In genomic region chr18:57801379-57802165, GRCh38 we compare ENCODE assay signal across 8 cellular contexts. TPM values are rescaled to one million over a fixed set of nuclear protein-coding genes. Genes with fewer than 3 reads are reported as not detected.
DNase-seq lines count a peak whose midpoint lies in the region; ATAC-seq and TF ChIP-seq lines count a peak whose summit lies in the region.

No MANE protein-coding gene starts in this region.

- H3K4me3 Mint-ChIP-seq in IgD-negative memory B cell: peak overlapping the region; percentile 63 to 93 (median 84)
- H3K4me3 Mint-ChIP-seq in central memory CD8-positive, alpha-beta T cell: peak overlapping the region; percentile 16
- H3K4me3 Mint-ChIP-seq in mesothelial cell of epicardium: peak overlapping the region; percentile 87

- H3K27me3 Mint-ChIP-seq in IgD-negative memory B cell (peaks cover 27% of the 10 kb centered on the region), mesothelial cell of epicardium (ENCODE audit: low read depth) (peaks cover 43% of the 10 kb centered on the region)
- H3K27me3 Mint-ChIP-seq in central memory CD8-positive, alpha-beta T cell: peaks cover 45% of the 10 kb centered on the region

- no peak for ATAC-seq in central memory CD8-positive, alpha-beta T cell (replicated peaks; ENCODE audit: extremely low read depth, poor library complexity, severe bottlenecking)
- no peak for ATAC-seq in GM21381 (IDR thresholded peaks at IDR 0.05; ENCODE audit: unreplicated experiment)

- H3K27ac ChIP-seq in substantia nigra (ENCODE audit: low read depth, low read length, poor library complexity, severe bottlenecking): no peak overlapping the region

- H3K4me1 Mint-ChIP-seq in IgD-negative memory B cell: peaks cover 5 to 13% (median 6%) of the 10 kb centered on the region in 3 donors
- no peaks in the 10 kb centered on the region for H3K4me1 Mint-ChIP-seq in central memory CD8-positive, alpha-beta T cell
- H3K4me1 Mint-ChIP-seq in mesothelial cell of epicardium: peaks cover 29% of the 10 kb centered on the region

- H3K9me3 Mint-ChIP-seq in IgD-negative memory B cell (no peaks in the 10 kb centered on the region), mesothelial cell of epicardium (no peaks in the 10 kb centered on the region)
- H3K9me3 Mint-ChIP-seq in central memory CD8-positive, alpha-beta T cell: no peaks in the 10 kb centered on the region

- no peak overlapping the region for H3K27ac Mint-ChIP-seq in IgD-negative memory B cell
- no peak overlapping the region for H3K27ac Mint-ChIP-seq in central memory CD8-positive, alpha-beta T cell (ENCODE audit: low read depth)
- peak overlapping the region; percentile 76 for H3K27ac Mint-ChIP-seq in mesothelial cell of epicardium

- no peak for TF ChIP-seq CTCF in mesothelial cell of epicardium (IDR thresholded peaks at IDR 0.05; ENCODE audit: unreplicated experiment)

- H3K36me3 Mint-ChIP-seq in IgD-negative memory B cell: peaks cover 1% of the 10 kb centered on the region
- H3K36me3 Mint-ChIP-seq in central memory CD8-positive, alpha-beta T cell (ENCODE audit: insufficient read depth): peaks cover 1% of the 10 kb centered on the region
- H3K36me3 Mint-ChIP-seq in mesothelial cell of epicardium: no peaks in the 10 kb centered on the region

- DNase-seq in AG20443 (ENCODE audit: low spot score): peak; percentile 53
- no peak for DNase-seq in central memory CD8-positive, alpha-beta T cell (ENCODE audit: low spot score in 2 of 2)
- DNase-seq in mesothelial cell of epicardium (ENCODE audit: low spot score in 2 of 2, unreplicated experiment in 2 of 2): peak in 1 of 2 experiments; percentile 44
- DNase-seq in ureter (ENCODE audit: low spot score): no peak
- no peak for DNase-seq in anterior cingulate cortex (lab: John Stamatoyannopoulos, UW)
- DNase-seq in substantia nigra (lab: John Stamatoyannopoulos, UW): no peak

RNA-seq across cellular contexts. Expression of gene ATP8B1, which starts 1.5 kb away (rescaled TPM):
- 0.50 TPM for polyA plus RNA-seq in IgD-negative memory B cell
- total RNA-seq in mesothelial cell of epicardium: 14.0 to 18.5 TPM (median 14.1 TPM) in 3 replicates
- 171 TPM for total RNA-seq in ureter

Comparison
In these comparisons a context has a peak if more than half of its experiments do, and no peak if none do; other contexts are left out.
1. H3K4me3 Mint-ChIP-seq: peak in every context shown above with its lines; median percentile 87 in mesothelial cell of epicardium; 84 in IgD-negative memory B cell; 16 in central memory CD8-positive, alpha-beta T cell.